8 cellular contexts compared by ENCODE assay signal in the genomic region with DNA sequence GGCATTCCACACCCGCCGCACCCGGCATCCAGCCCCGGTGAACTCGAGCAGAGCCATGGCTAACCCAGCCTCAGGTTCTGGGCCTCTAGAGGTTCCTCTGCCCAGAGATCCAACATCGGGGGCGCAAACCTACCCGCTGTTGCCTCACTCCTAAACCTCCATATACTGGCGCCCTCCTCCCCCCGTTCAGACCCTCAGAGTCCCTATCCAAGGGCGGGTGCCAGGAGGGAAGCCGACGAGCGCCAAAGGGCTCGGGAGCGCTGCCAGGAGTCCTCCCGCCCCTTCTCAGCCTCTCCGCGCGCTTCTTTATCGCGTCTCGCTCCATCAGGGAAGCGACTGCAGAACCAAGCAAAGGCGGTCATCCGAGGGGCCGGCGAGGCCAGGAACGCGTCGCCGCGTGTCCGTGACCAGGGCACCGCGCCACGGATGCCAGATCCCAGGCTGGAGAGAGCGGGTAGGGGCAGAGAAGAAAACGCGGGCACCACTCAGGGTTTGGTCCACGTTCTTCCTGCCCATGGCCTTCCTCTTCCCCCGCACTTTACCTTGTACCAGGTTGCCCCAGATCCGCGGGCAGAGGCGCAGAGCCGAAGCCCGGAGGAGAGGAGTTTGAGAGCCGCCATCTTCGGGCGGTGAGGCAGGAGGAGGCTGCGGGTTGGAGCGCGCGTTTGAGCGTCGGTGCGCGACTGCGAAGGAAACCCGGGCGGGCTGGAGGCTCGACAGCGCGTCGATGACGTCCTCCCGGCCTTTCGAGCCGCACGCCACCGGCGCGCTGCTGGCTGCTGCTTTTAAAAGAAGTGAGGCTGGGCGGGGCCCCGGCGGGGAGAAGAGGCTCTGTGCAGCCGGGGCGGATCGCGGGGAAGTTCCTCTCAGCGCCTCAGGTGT. TPM values are rescaled to one million over a fixed set of nuclear protein-coding genes. Genes with fewer than 3 reads are reported as not detected.
DNase-seq lines count a peak whose midpoint lies in the region; ATAC-seq and TF ChIP-seq lines count a peak whose summit lies in the region.

A gene (minus strand): TSS at position 687 of the 882 bp plus-strand sequence. CDS start 67 bp downstream, at position 620.

- H3K4me3 ChIP-seq in kidney epithelial cell (ENCODE audit: low read depth, low read length): peak within 1 kb of the TSS; percentile 84

- H3K27me3 ChIP-seq in kidney epithelial cell (ENCODE audit: control insufficient read depth, insufficient read depth, low read length): no peaks in the 10 kb centered on the region

- no peak for TF ChIP-seq CTCF in kidney epithelial cell (IDR thresholded peaks at IDR 0.05; ENCODE audit: insufficient read depth, low read length, poor library complexity, severe bottlenecking)

- TF ChIP-seq POLR2A in GM18951 (IDR thresholded peaks at IDR 0.05; ENCODE audit: extremely low read depth, insufficient read depth, insufficient read length): peak; percentile 94

- peak; percentile 92 for ATAC-seq in HG03175 (IDR thresholded peaks at IDR 0.05; ENCODE audit: unreplicated experiment)
- peak; percentile 95 to 97 for ATAC-seq in activated CD4-positive, CD25-positive, alpha-beta regulatory T cell treated with anti-CD3 and anti-CD28 coated beads, Interleukin-2, amount 50 U/mL, for 24 hours

- DNase-seq in AG08396 (ENCODE audit: low spot score): peak; percentile 91
- DNase-seq in NCI-H2227 treated with DMSO at 0.1 percent for 48 hours (lab: John Stamatoyannopoulos, UW): peak; percentile 91
- peak; percentile 75 for DNase-seq in cerebellum (ENCODE audit: low spot score)
- peak; percentile 23 for DNase-seq in kidney epithelial cell (ENCODE audit: low read depth)
- peak; percentile 88 to 91 for DNase-seq in stimulated activated CD4-positive, alpha-beta T cell treated with anti-CD3 and anti-CD28 coated beads, Interleukin-15, amount 100 ng/mL, for 48 hours (ENCODE audit: low read depth in 2 of 2)

- in situ Hi-C loops in GM18951 (cut with MboI; ENCODE audit: low sequenced_read_pairs, unreplicated experiment): loop anchor here (25.0 kb wide), 1 partner anchor 892 kb away; a partner anchor contains a TSS

- no peaks in the 10 kb centered on the region for H3K36me3 ChIP-seq in kidney epithelial cell (ENCODE audit: control insufficient read depth, insufficient read depth, low read length)

RNA-seq across cellular contexts. Expression of the gene that starts here (rescaled TPM):
- total RNA-seq in cerebellum: 49.4 TPM
- total RNA-seq in kidney epithelial cell: 20.9 and 21.0 TPM in 2 replicates

Comparison
In these comparisons a context has a peak if more than half of its experiments do, and no peak if none do; other contexts are left out.
1. Peak in every context shown above with its lines: DNase-seq, ATAC-seq and H3K4me3 ChIP-seq.
2. DNase-seq: peak in every context shown above with its lines; median percentile 91 in AG08396; 91 in NCI-H2227 treated with DMSO at 0.1 percent for 48 hours; 90 in stimulated activated CD4-positive, alpha-beta T cell treated with anti-CD3 and anti-CD28 coated beads, Interleukin-15, amount 100 ng/mL, for 48 hours; 75 in cerebellum; 23 in kidney epithelial cell.